9 cellular contexts compared by ENCODE assay signal in genomic region chr1:162856260-162856659, GRCh38. TPM values are rescaled to one million over a fixed set of nuclear protein-coding genes. Genes with fewer than 3 reads are reported as not detected.
DNase-seq lines count a peak whose midpoint lies in the region; ATAC-seq, FAIRE-seq and TF ChIP-seq lines count a peak whose summit lies in the region.
"Had no signal": no experiment of that assay in that cellular context is flagged by ENCODE, and none has a peak within 500 bp of the region (broad histone marks: within the 10 kb centered on the region; RNA-seq: fewer than 3 reads in every experiment).

No MANE protein-coding gene starts in this region.

- peak overlapping the region in 3 of 5 experiments; percentile 12 to 82 (median 47) for H3K27ac Mint-ChIP-seq in brain
- H3K27ac Mint-ChIP-seq: naive thymus-derived CD4-positive, alpha-beta T cell had no signal

- H3K4me3 ChIP-seq in mucosa of descending colon, result no peak overlapping the region

- ATAC-seq in GM18502 (IDR thresholded peaks at IDR 0.05; ENCODE audit: poor library complexity, unreplicated experiment) (no peak), mucosa of descending colon (no peak), GM21390 (IDR thresholded peaks at IDR 0.05; ENCODE audit: unreplicated experiment) (no peak)
- ATAC-seq: naive thymus-derived CD4-positive, alpha-beta T cell had no signal

- no peaks in the 10 kb centered on the region for H3K36me3 ChIP-seq in mucosa of descending colon (ENCODE audit: low read depth)

- intact Hi-C loops in mucosa of descending colon (cut with DNase I, micrococcal nuclease), result loop anchor here (10.0 kb wide), 1 partner anchor 459 kb away; no protein-coding TSS in a partner anchor

- TF ChIP-seq CTCF in brain (conservative IDR thresholded peaks at IDR 0.05), result no peak
- TF ChIP-seq CTCF in mucosa of descending colon (IDR thresholded peaks at IDR 0.05), result no peak

- no peak for TF ChIP-seq RAD21 in Ishikawa (IDR thresholded peaks at IDR 0.05; ENCODE audit: low read depth)

- peak; percentile 73 for DNase-seq in AG20443 (ENCODE audit: low spot score)
- peak; percentile 60 to 97 for DNase-seq in lung microvascular endothelial cell (ENCODE audit: low read depth in 2 of 2)
- no peak for DNase-seq in mucosa of descending colon
- no peak for DNase-seq in GM12891 (ENCODE audit: insufficient read length, low spot score)
- DNase-seq: naive thymus-derived CD4-positive, alpha-beta T cell had no signal

- no peak for TF ChIP-seq EP300 in Ishikawa (IDR thresholded peaks at IDR 0.05; ENCODE audit: borderline replicate concordance)

- H3K9me3 Mint-ChIP-seq in brain, result no peaks in the 10 kb centered on the region
- H3K9me3 Mint-ChIP-seq: naive thymus-derived CD4-positive, alpha-beta T cell had no signal

- no peak for TF ChIP-seq POLR2A in GM12891 (IDR thresholded peaks at IDR 0.05; ENCODE audit: low read depth, low read length)

- H3K4me1 Mint-ChIP-seq in brain, result peaks cover 15% of the 10 kb centered on the region

- no peaks in the 10 kb centered on the region for H3K4me1 ChIP-seq in mucosa of descending colon (ENCODE audit: low read depth)

- H3K4me3 Mint-ChIP-seq in brain, result no peak overlapping the region
- H3K4me3 Mint-ChIP-seq: naive thymus-derived CD4-positive, alpha-beta T cell had no signal

- H3K27me3 Mint-ChIP-seq in brain, result peaks cover 6% of the 10 kb centered on the region

- H3K36me3 Mint-ChIP-seq in brain, result no peaks in the 10 kb centered on the region
- H3K36me3 Mint-ChIP-seq: naive thymus-derived CD4-positive, alpha-beta T cell had no signal

- H3K9me3 ChIP-seq in mucosa of descending colon, result no peaks in the 10 kb centered on the region

- FAIRE-seq in GM12891 (lab: Jason Lieb, UNC), result no peak

TF ChIP-seq in Ishikawa, 13 proteins besides CTCF, POLR2A, EP300 and RAD21:
- TF ChIP-seq NFIC (IDR thresholded peaks at IDR 0.05), result peak; percentile 29; the same call in 1 of the 2 replicates
- TF ChIP-seq, protein P1, sequence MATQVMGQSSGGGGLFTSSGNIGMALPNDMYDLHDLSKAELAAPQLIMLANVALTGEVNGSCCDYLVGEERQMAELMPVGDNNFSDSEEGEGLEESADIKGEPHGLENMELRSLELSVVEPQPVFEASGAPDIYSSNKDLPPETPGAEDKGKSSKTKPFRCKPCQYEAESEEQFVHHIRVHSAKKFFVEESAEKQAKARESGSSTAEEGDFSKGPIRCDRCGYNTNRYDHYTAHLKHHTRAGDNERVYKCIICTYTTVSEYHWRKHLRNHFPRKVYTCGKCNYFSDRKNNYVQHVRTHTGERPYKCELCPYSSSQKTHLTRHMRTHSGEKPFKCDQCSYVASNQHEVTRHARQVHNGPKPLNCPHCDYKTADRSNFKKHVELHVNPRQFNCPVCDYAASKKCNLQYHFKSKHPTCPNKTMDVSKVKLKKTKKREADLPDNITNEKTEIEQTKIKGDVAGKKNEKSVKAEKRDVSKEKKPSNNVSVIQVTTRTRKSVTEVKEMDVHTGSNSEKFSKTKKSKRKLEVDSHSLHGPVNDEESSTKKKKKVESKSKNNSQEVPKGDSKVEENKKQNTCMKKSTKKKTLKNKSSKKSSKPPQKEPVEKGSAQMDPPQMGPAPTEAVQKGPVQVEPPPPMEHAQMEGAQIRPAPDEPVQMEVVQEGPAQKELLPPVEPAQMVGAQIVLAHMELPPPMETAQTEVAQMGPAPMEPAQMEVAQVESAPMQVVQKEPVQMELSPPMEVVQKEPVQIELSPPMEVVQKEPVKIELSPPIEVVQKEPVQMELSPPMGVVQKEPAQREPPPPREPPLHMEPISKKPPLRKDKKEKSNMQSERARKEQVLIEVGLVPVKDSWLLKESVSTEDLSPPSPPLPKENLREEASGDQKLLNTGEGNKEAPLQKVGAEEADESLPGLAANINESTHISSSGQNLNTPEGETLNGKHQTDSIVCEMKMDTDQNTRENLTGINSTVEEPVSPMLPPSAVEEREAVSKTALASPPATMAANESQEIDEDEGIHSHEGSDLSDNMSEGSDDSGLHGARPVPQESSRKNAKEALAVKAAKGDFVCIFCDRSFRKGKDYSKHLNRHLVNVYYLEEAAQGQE (IDR thresholded peaks at IDR 0.05; ENCODE audit: low read depth), result no peak

TF ChIP-seq in GM12891, 5 proteins besides CTCF, POLR2A, EP300 and RAD21:
- TF ChIP-seq POLR2AphosphoS5 (IDR thresholded peaks at IDR 0.05; ENCODE audit: low read depth, low read length), result no peak
- TF ChIP-seq PAX5 (IDR thresholded peaks at IDR 0.05; ENCODE audit: insufficient read depth, low read length, severe bottlenecking), result no peak
- TF ChIP-seq SPI1 (IDR thresholded peaks at IDR 0.05; ENCODE audit: low read depth, low read length), result no peak
- no peak for TF ChIP-seq POU2F2 (IDR thresholded peaks at IDR 0.05; ENCODE audit: low read depth, low read length)
- TF ChIP-seq TAF1 (IDR thresholded peaks at IDR 0.05; ENCODE audit: low read depth, low read length), result no peak

RNA-seq across cellular contexts. Expression of gene CCDC190, which starts 4.7 kb away (rescaled TPM):
- polyA plus RNA-seq in brain (ENCODE audit: insufficient read depth, low read depth, low replicate concordance), result not detected
- total RNA-seq in lung microvascular endothelial cell (under 0.01 and 0.22 TPM in 2 replicates), mucosa of descending colon (not detected)
- polyA plus RNA-seq in GM12891 (2012; ENCODE audit: low read depth, missing spikeins), result not detected
- total RNA-seq: naive thymus-derived CD4-positive, alpha-beta T cell had no signal
- polyA plus RNA-seq: naive thymus-derived CD4-positive, alpha-beta T cell had no signal

Comparison
In these comparisons a context has a peak if more than half of its experiments do, and no peak if none do; other contexts are left out.
1. DNase-seq: peak in AG20443 (single experiment) and lung microvascular endothelial cell (2 of 2); none in mucosa of descending colon (0 of 3) and GM12891 (single experiment).